In genomic region chr3:190017575-190018288, GRCh38 we compare ENCODE assay signal across 8 cellular contexts.
A peak's percentile ranks its signal among the peaks of the same experiment; 100 is the strongest.
DNase-seq lines count a peak whose midpoint lies in the region; ATAC-seq and TF ChIP-seq lines count a peak whose summit lies in the region.

No MANE protein-coding gene starts in this region.

- H3K36me3 ChIP-seq in PC-9 (ENCODE audit: low read depth), result no peaks in the 10 kb centered on the region
- H3K36me3 ChIP-seq in stomach, result no peaks in the 10 kb centered on the region
- no peaks in the 10 kb centered on the region for H3K36me3 ChIP-seq in sigmoid colon

- H2AFZ ChIP-seq in PC-9, result no peak overlapping the region

- TF ChIP-seq POLR2A in stomach (IDR thresholded peaks at IDR 0.05) (no peak), sigmoid colon (IDR thresholded peaks at IDR 0.05) (no peak)

- no peak overlapping the region for H3K4me3 Mint-ChIP-seq in activated CD8-positive, alpha-beta memory T cell treated with anti-CD3 and anti-CD28 coated beads, Interleukin-2, amount 10 ng/mL, durations not matched to agents 7 days and 5 days

- no peak for ATAC-seq in activated CD8-positive, alpha-beta memory T cell treated with anti-CD3 and anti-CD28 coated beads, Interleukin-2, amount 10 ng/mL, durations not matched to agents 7 days and 5 days
- ATAC-seq in GM21528 (IDR thresholded peaks at IDR 0.05; ENCODE audit: low FRiP score, unreplicated experiment), result no peak

- H4K20me1 ChIP-seq in PC-9 (ENCODE audit: insufficient read depth), result no peaks in the 10 kb centered on the region

- no peaks in the 10 kb centered on the region for H3K9me3 Mint-ChIP-seq in activated CD8-positive, alpha-beta memory T cell treated with anti-CD3 and anti-CD28 coated beads, Interleukin-2, amount 10 ng/mL, durations not matched to agents 7 days and 5 days (ENCODE audit: low read depth)

- no peaks in the 10 kb centered on the region for H3K79me2 ChIP-seq in PC-9 (ENCODE audit: low read depth)

- TF ChIP-seq CTCF in PC-9 (conservative IDR thresholded peaks at IDR 0.05), result peak; percentile 49; the same call in 1 of the 2 replicates
- peak; percentile 25 for TF ChIP-seq CTCF in fibroblast of the aortic adventitia (IDR thresholded peaks at IDR 0.05; ENCODE audit: insufficient read depth, low read length)
- peak in 2 of 7 experiments; percentile 20 to 51 for TF ChIP-seq CTCF in stomach (IDR thresholded peaks at IDR 0.05)
- peak in 1 of 4 experiments; percentile 35 for TF ChIP-seq CTCF in sigmoid colon (IDR thresholded peaks at IDR 0.05)

- intact Hi-C loops in PC-9 (cut with micrococcal nuclease; ENCODE audit: unreplicated experiment) (loop anchor here (1.0 to 10.0 kb wide), 6 partner anchors 50 to 367 kb away; partner anchors contain the start of genes CLDN1, CLDN16 and P3H2), stomach (cut with DNase I; ENCODE audit: low total_unique reads) (no loop called here), sigmoid colon (cut with DNase I) (loop anchor here (5.0 kb wide), 2 partner anchors 50 to 105 kb away; partner anchors contain the start of gene P3H2)

- no TSS peak for BruUV-seq in PC-9 (replicated peaks; lab: Mats Ljungman, UMichigan)

- no peaks in the 10 kb centered on the region for H3K9me2 ChIP-seq in PC-9 (ENCODE audit: insufficient read depth)

- POLR2A ChIA-PET in PC-9 (lab: Charles Lee; ENCODE audit: unreplicated experiment), result no interaction called here

- H3K4me1 Mint-ChIP-seq in activated CD8-positive, alpha-beta memory T cell treated with anti-CD3 and anti-CD28 coated beads, Interleukin-2, amount 10 ng/mL, durations not matched to agents 7 days and 5 days, result no peaks in the 10 kb centered on the region

- peaks cover 13% of the 10 kb centered on the region; the same call in 1 of the 2 replicates for H3F3A ChIP-seq in PC-9 (ENCODE audit: insufficient read depth, low read depth)

- no peak overlapping the region for H3K4me2 ChIP-seq in PC-9

- H3K27me3 Mint-ChIP-seq in activated CD8-positive, alpha-beta memory T cell treated with anti-CD3 and anti-CD28 coated beads, Interleukin-2, amount 10 ng/mL, durations not matched to agents 7 days and 5 days, result peaks cover 13% of the 10 kb centered on the region

- CTCF ChIA-PET in PC-9 (lab: Charles Lee), result no interaction called here
- CTCF ChIA-PET in activated CD8-positive, alpha-beta memory T cell treated with anti-CD3 and anti-CD28 coated beads, Interleukin-2, amount 10 ng/mL, durations not matched to agents 7 days and 5 days (lab: Charles Lee), result no interaction called here

- H3K4me3 ChIP-seq in PC-9, result no peak overlapping the region
- H3K4me3 ChIP-seq in fibroblast of the aortic adventitia (ENCODE audit: low read depth, low read length), result no peak overlapping the region
- H3K4me3 ChIP-seq in stomach, result no peak overlapping the region
- H3K4me3 ChIP-seq in sigmoid colon, result no peak overlapping the region

- H3K4me1 ChIP-seq in PC-9 (replicated peaks; ENCODE audit: insufficient read depth) (peaks cover 24% of the 10 kb centered on the region), stomach (peaks cover 0 to 10% (median 5%) of the 10 kb centered on the region in 4 donors), sigmoid colon (peaks cover 0 to 32% (median 10%) of the 10 kb centered on the region in 4 donors)

- DNase-seq in DMS 273 (lab: John Stamatoyannopoulos, UW; ENCODE audit: unreplicated experiment), result peak; percentile 8
- DNase-seq in DMS 273 treated with DMSO at 0.1 percent for 48 hours (lab: John Stamatoyannopoulos, UW), result no peak
- peak; percentile 55 to 65 for DNase-seq in PC-9
- peak; percentile 83 for DNase-seq in fibroblast of the aortic adventitia (ENCODE audit: low read depth)
- DNase-seq in stomach, result peak; percentile 35
- no peak for DNase-seq in sigmoid colon
- no peak for DNase-seq in activated CD8-positive, alpha-beta memory T cell treated with anti-CD3 and anti-CD28 coated beads, Interleukin-2, amount 10 ng/mL, durations not matched to agents 7 days and 5 days

- no peak overlapping the region for H3K27ac Mint-ChIP-seq in activated CD8-positive, alpha-beta memory T cell treated with anti-CD3 and anti-CD28 coated beads, Interleukin-2, amount 10 ng/mL, durations not matched to agents 7 days and 5 days

- H3K27me3 ChIP-seq in PC-9 (ENCODE audit: insufficient read depth, low read depth), result no peaks in the 10 kb centered on the region
- H3K27me3 ChIP-seq in stomach, result no peaks in the 10 kb centered on the region
- no peaks in the 10 kb centered on the region for H3K27me3 ChIP-seq in sigmoid colon

- 31 to 39% (median 37%) methylated on average over 6 of the region's 6 CpGs for WGBS in stomach, 5 donors
- WGBS in sigmoid colon, 2 donors, result 17 to 54% methylated on average over 6 of the region's 6 CpGs

- H3K36me3 Mint-ChIP-seq in activated CD8-positive, alpha-beta memory T cell treated with anti-CD3 and anti-CD28 coated beads, Interleukin-2, amount 10 ng/mL, durations not matched to agents 7 days and 5 days, result no peaks in the 10 kb centered on the region

- H3K9me3 ChIP-seq in PC-9 (ENCODE audit: insufficient read depth, low read depth) (no peaks in the 10 kb centered on the region), stomach (no peaks in the 10 kb centered on the region), sigmoid colon (no peaks in the 10 kb centered on the region)

- H3K27ac ChIP-seq in PC-9, result no peak overlapping the region
- no peak overlapping the region for H3K27ac ChIP-seq in stomach
- no peak overlapping the region for H3K27ac ChIP-seq in sigmoid colon

- TF ChIP-seq EP300 in stomach (IDR thresholded peaks at IDR 0.05), result no peak
- no peak for TF ChIP-seq EP300 in sigmoid colon (IDR thresholded peaks at IDR 0.05)

Comparison
In these comparisons a context has a peak if more than half of its experiments do, and no peak if none do; other contexts are left out.
1. DNase-seq: peak in DMS 273 (single experiment), PC-9 (2 of 2), fibroblast of the aortic adventitia (single experiment) and stomach (single experiment); none in DMS 273 treated with DMSO at 0.1 percent for 48 hours (single experiment), sigmoid colon (single experiment) and activated CD8-positive, alpha-beta memory T cell treated with anti-CD3 and anti-CD28 coated beads, Interleukin-2, amount 10 ng/mL, durations not matched to agents 7 days and 5 days (single experiment).